In the genomic region with DNA sequence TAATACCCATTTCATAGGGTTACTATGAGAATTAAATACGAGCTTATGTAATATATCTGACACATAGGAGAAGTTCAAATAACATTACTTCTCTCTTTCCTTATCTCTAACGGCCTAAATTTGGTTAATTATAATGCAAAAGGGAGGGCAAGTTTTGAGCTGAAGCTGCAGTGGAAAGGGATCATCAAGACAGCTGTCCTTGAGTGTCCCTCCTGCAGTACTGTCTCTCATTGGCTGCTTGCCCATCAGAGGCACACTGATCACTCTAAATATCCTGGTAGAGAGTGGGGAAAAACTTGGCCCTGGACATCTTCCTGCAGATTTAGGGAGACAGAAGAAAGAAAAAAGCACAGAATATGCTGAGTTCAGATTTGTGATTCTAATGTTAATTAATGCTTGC, we compare ENCODE assay signal across 12 cellular contexts.
"Had no signal": no experiment of that assay in that cellular context is flagged by ENCODE, and none has a peak within 500 bp of the region (broad histone marks: within the 10 kb centered on the region; RNA-seq: fewer than 3 reads in every experiment).

No MANE protein-coding gene starts in this region.

- DNase-seq: activated CD4-positive, alpha-beta T cell treated with anti-CD3 and anti-CD28 coated beads, Interleukin-2, amount 50 U/mL, for 48 hours; activated CD4-positive, CD25-positive, alpha-beta regulatory T cell treated with anti-CD3 and anti-CD28 coated beads, Interleukin-2, amount 50 U/mL, for 72 hours; activated naive CD4-positive, alpha-beta T cell treated with Interleukin-2 at 50 U/mL for 16 hours; activated naive CD8-positive, alpha-beta T cell treated with anti-CD3 and anti-CD28 coated beads, Interleukin-2, amount 50 U/mL, for 24 hours; gastrocnemius medialis; heart left ventricle; nucleus accumbens; stimulated activated CD4-positive, alpha-beta T cell treated with anti-CD3 and anti-CD28 coated beads, Interleukin-4, amount 100 ng/mL, for 4 hours; stimulated activated CD8-positive, alpha-beta memory T cell treated with anti-CD3 and anti-CD28 coated beads, Interleukin-4, amount 100 ng/mL, for 48 hours; stimulated activated naive CD8-positive, alpha-beta T cell treated with anti-CD3 and anti-CD28 coated beads, Interleukin-15, Interleukin-2, amounts not matched to agents 100 U/mL and 50 U/mL, for 24 hours; upper lobe of left lung had no signal

- ATAC-seq: activated naive CD8-positive, alpha-beta T cell treated with anti-CD3 and anti-CD28 coated beads, Interleukin-2, amount 50 U/mL, for 24 hours; activated T-helper 17 cell treated with anti-CD3 and anti-CD28 coated beads, Interleukin-2, amount 50 U/mL, for 72 hours; gastrocnemius medialis; heart left ventricle; stimulated activated naive CD8-positive, alpha-beta T cell treated with anti-CD3 and anti-CD28 coated beads, Interleukin-15, Interleukin-2, amounts not matched to agents 100 U/mL and 50 U/mL, for 24 hours had no signal
